Comparison of ENCODE assay signal across 8 cellular contexts in the genomic region with DNA sequence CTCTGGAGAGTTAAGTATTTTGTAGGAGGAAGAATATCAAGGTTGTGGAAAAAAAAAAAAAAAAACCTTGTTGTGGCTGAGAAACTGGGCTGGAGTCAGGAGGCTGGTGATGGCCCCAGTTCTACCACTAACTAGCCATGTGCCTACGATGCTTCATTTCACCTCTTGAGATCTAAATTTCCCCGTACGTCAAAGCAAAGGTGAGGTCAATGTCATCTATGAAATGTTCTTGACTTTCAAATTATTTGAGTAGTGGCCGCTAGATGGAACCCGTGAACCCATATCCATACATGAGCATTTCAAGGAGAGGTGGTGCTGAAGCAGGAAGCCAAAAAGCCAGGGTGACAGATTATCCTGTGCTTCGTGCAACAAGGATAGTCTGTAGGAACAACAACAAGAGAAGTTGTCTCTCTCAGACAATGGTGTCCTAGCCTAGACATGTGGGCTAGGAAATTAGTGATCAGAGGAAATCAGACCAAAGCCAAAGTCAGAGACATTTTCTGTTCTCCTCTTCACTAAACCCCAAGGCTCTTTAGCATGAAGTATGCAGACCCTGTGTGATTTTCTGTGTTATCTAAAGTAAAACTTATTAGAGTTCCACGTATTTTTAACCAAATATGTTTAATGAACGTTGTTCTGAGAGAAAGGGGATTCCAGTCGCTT.
A peak's percentile ranks its signal among the peaks of the same experiment; 100 is the strongest.
DNase-seq lines count a peak whose midpoint lies in the region; TF ChIP-seq lines count a peak whose summit lies in the region.

No MANE protein-coding gene starts in this region.

- H3K36me3 Mint-ChIP-seq in HFFc6 (ENCODE audit: low read depth) = no peaks in the 10 kb centered on the region

- TF ChIP-seq CTCF in HFFc6 (IDR thresholded peaks at IDR 0.05) = peak; percentile 80

- peaks cover 12% of the 10 kb centered on the region; the same call in 1 of the 2 replicates for H3K4me1 Mint-ChIP-seq in HFFc6 (ENCODE audit: low read depth)

- H3K27me3 Mint-ChIP-seq in HFFc6 (ENCODE audit: insufficient read depth) = peaks cover 33% of the 10 kb centered on the region

- DNase-seq in activated gamma-delta T cell treated with Interleukin-2 at 50 U/mL for 16 hours (peak; percentile 36), activated gamma-delta T cell (lab: John Stamatoyannopoulos, UW) (no peak), HFFc6 (peak; percentile 54), NCI-H1694 treated with DMSO at 0.1 percent for 48 hours (lab: John Stamatoyannopoulos, UW) (peak; percentile 88), T follicular helper cell (ENCODE audit: low read depth) (peak; percentile 27), kidney tubule cell (ENCODE audit: low spot score) (peak; percentile 71)
- DNase-seq in central memory CD4-positive, alpha-beta T cell = peak; percentile 52
- peak; percentile 31 for DNase-seq in stimulated activated naive CD4-positive, alpha-beta T cell treated with Interleukin-2 at 50 U/mL for 16 hours (lab: John Stamatoyannopoulos, UW)

- no peaks in the 10 kb centered on the region for H3K9me3 Mint-ChIP-seq in HFFc6

- no peak overlapping the region for H3K4me3 Mint-ChIP-seq in HFFc6

- H3K27ac Mint-ChIP-seq in HFFc6 = no peak overlapping the region
